Comparison of ENCODE assay signal across 18 cellular contexts in the genomic region with DNA sequence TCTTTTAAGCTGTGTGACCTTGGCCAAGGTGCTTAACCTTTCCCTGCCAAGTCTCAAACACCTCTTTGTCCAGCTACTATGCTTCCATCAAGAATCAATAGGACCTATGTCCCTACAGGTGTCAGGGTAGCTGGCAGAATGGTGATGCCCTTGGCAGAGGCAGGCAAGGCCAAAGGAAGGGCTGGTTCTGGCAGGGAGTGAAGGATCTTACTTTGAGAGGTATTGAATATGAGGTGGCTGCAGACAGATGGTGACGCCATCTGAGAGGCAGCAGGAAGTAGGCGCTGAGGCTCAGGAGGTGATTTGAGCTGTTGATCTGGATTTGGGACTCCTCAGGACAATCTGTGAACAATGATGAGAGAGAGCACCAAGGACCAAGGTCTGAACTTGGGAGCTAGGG. TPM values are rescaled to one million over a fixed set of nuclear protein-coding genes. Genes with fewer than 3 reads are reported as not detected.
"Had no signal": no experiment of that assay in that cellular context is flagged by ENCODE, and none has a peak within 500 bp of the region (broad histone marks: within the 10 kb centered on the region; RNA-seq: fewer than 3 reads in every experiment).

No MANE protein-coding gene starts in this region.

- H3K9me3 ChIP-seq: esophagus squamous epithelium, lower lobe of right lung, thyroid gland had no signal

- H3K36me3 Mint-ChIP-seq: activated CD8-positive, alpha-beta memory T cell treated with anti-CD3 and anti-CD28 coated beads, Interleukin-2, amount 10 ng/mL, durations not matched to agents 7 days and 5 days; immature natural killer cell; natural killer cell treated with Interleukin-12 subunit alpha and Interleukin-12 subunit beta and Interleukin-15 and Interleukin-18, amount 100 ng/mL, for 72 hours had no signal

- DNase-seq: activated CD4-positive, alpha-beta memory T cell treated with anti-CD3 and anti-CD28 coated beads, Interleukin-2, amount 10 ng/mL, durations not matched to agents 7 days and 5 days; activated CD4-positive, alpha-beta T cell treated with anti-CD3 and anti-CD28 coated beads for 48 hours; activated CD4-positive, CD25-positive, alpha-beta regulatory T cell; activated CD8-positive, alpha-beta memory T cell treated with anti-CD3 and anti-CD28 coated beads, Interleukin-2, amount 10 ng/mL, durations not matched to agents 7 days and 5 days; activated naive CD4-positive, alpha-beta T cell; cerebellar nuclear complex; effector memory CD4-positive, alpha-beta T cell; esophagus squamous epithelium; immature natural killer cell; lower lobe of right lung; occipital lobe; stimulated activated CD4-positive, alpha-beta T cell treated with anti-CD3 and anti-CD28 coated beads, Interleukin-2, amount 100 ng/mL, for 24 hours; stimulated activated naive CD4-positive, alpha-beta T cell treated with Interleukin-2 at 50 U/mL for 16 hours; thyroid gland had no signal

- H3K4me3 Mint-ChIP-seq: activated CD4-positive, alpha-beta memory T cell treated with anti-CD3 and anti-CD28 coated beads, Interleukin-2, amount 10 ng/mL, durations not matched to agents 7 days and 5 days; activated CD8-positive, alpha-beta memory T cell treated with anti-CD3 and anti-CD28 coated beads, Interleukin-2, amount 10 ng/mL, durations not matched to agents 7 days and 5 days; immature natural killer cell; natural killer cell treated with Interleukin-12 subunit alpha and Interleukin-12 subunit beta and Interleukin-15 and Interleukin-18, amount 100 ng/mL, for 72 hours; T-helper 2 cell treated with Interferon-gamma antibody and Interleukin-4, amounts not matched to agents 5 μg/mL and 100 μg/mL, for 36 hours had no signal

- H3K9me3 Mint-ChIP-seq: activated CD4-positive, alpha-beta memory T cell treated with anti-CD3 and anti-CD28 coated beads, Interleukin-2, amount 10 ng/mL, durations not matched to agents 7 days and 5 days; immature natural killer cell; natural killer cell treated with Interleukin-12 subunit alpha and Interleukin-12 subunit beta and Interleukin-15 and Interleukin-18, amount 100 ng/mL, for 72 hours had no signal

- H3K4me1 Mint-ChIP-seq: activated CD4-positive, alpha-beta memory T cell treated with anti-CD3 and anti-CD28 coated beads, Interleukin-2, amount 10 ng/mL, durations not matched to agents 7 days and 5 days; activated CD8-positive, alpha-beta memory T cell treated with anti-CD3 and anti-CD28 coated beads, Interleukin-2, amount 10 ng/mL, durations not matched to agents 7 days and 5 days; immature natural killer cell had no signal

- H3K27ac ChIP-seq: esophagus squamous epithelium, lower lobe of right lung, thyroid gland had no signal

- H3K4me3 ChIP-seq: esophagus squamous epithelium, lower lobe of right lung, thyroid gland had no signal

- H3K4me1 ChIP-seq: lower lobe of right lung had no signal

- H3K36me3 ChIP-seq: esophagus squamous epithelium, lower lobe of right lung, thyroid gland had no signal

- H3K27me3 ChIP-seq: esophagus squamous epithelium, thyroid gland had no signal

- ATAC-seq: activated CD8-positive, alpha-beta memory T cell treated with anti-CD3 and anti-CD28 coated beads, Interleukin-2, amount 10 ng/mL, durations not matched to agents 7 days and 5 days; lower lobe of right lung; natural killer cell treated with Interleukin-12 subunit alpha and Interleukin-12 subunit beta and Interleukin-15 and Interleukin-18, amount 100 ng/mL, for 72 hours had no signal

- FAIRE-seq: TTC549 had no signal

- H3K27ac Mint-ChIP-seq: activated CD4-positive, alpha-beta memory T cell treated with anti-CD3 and anti-CD28 coated beads, Interleukin-2, amount 10 ng/mL, durations not matched to agents 7 days and 5 days; activated CD8-positive, alpha-beta memory T cell treated with anti-CD3 and anti-CD28 coated beads, Interleukin-2, amount 10 ng/mL, durations not matched to agents 7 days and 5 days; immature natural killer cell; natural killer cell treated with Interleukin-12 subunit alpha and Interleukin-12 subunit beta and Interleukin-15 and Interleukin-18, amount 100 ng/mL, for 72 hours; progenitor cell of endocrine pancreas; T-helper 2 cell treated with Interferon-gamma antibody and Interleukin-4, amounts not matched to agents 5 μg/mL and 100 μg/mL, for 36 hours had no signal

RNA-seq across cellular contexts. Expression of gene ABCC3, which starts 12.5 kb away (rescaled TPM):
- total RNA-seq: activated CD8-positive, alpha-beta memory T cell treated with anti-CD3 and anti-CD28 coated beads, Interleukin-2, amount 10 ng/mL, durations not matched to agents 7 days and 5 days; natural killer cell treated with Interleukin-12 subunit alpha and Interleukin-12 subunit beta and Interleukin-15 and Interleukin-18, amount 100 ng/mL, for 72 hours had no signal
